Comparison of ENCODE assay signal across 15 cellular contexts in the genomic region with DNA sequence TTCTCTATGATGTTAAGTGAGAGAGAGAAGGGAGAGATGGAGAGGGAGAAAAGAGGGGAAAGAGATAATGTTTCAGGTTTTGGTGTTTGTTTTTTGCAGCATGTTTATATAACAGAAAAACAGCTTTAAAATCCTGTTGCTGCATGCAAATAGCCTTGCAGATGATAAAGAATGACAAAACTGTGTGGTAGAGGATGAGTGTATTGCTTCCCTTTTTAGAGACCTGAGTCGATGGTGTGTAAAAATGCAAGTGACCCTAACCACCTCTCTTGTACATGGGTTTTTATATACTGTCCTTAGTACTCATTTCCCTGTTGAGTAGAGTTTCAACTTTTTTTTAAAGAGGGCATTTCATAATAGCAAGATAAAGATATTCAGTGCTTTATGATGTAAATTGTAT.
A peak's percentile ranks its signal among the peaks of the same experiment; 100 is the strongest.
DNase-seq lines count a peak whose midpoint lies in the region; ATAC-seq, FAIRE-seq and TF ChIP-seq lines count a peak whose summit lies in the region.
"Had no signal": no experiment of that assay in that cellular context is flagged by ENCODE, and none has a peak within 500 bp of the region (broad histone marks: within the 10 kb centered on the region; RNA-seq: fewer than 3 reads in every experiment).

No MANE protein-coding gene starts in this region.

- no peak overlapping the region for H3K4me3 Mint-ChIP-seq in stimulated activated effector memory CD8-positive, alpha-beta T cell treated with anti-CD3 and anti-CD28 coated beads, Interleukin-12 subunit alpha, Interleukin-12 subunit beta, amount 100 ng/mL, for 72 hours
- H3K4me3 Mint-ChIP-seq: activated CD4-positive, alpha-beta T cell treated with anti-CD3 and anti-CD28 coated beads for 36 hours; central memory CD8-positive, alpha-beta T cell had no signal

- FAIRE-seq in H54 (lab: Jason Lieb, UNC) = no peak

- no peaks in the 10 kb centered on the region for H3K36me3 Mint-ChIP-seq in stimulated activated effector memory CD8-positive, alpha-beta T cell treated with anti-CD3 and anti-CD28 coated beads, Interleukin-12 subunit alpha, Interleukin-12 subunit beta, amount 100 ng/mL, for 72 hours

- ATAC-seq in GM18907 (IDR thresholded peaks at IDR 0.05; ENCODE audit: unreplicated experiment) (peak; percentile 84), GM21529 (IDR thresholded peaks at IDR 0.05; ENCODE audit: unreplicated experiment) (peak; percentile 76), HG03103 (IDR thresholded peaks at IDR 0.05; ENCODE audit: low read depth, unreplicated experiment) (peak; percentile 81)
- ATAC-seq in stimulated activated effector memory CD8-positive, alpha-beta T cell treated with anti-CD3 and anti-CD28 coated beads, Interleukin-12 subunit alpha, Interleukin-12 subunit beta, amount 100 ng/mL, for 72 hours = peak; percentile 54
- ATAC-seq: activated CD4-positive, alpha-beta T cell treated with anti-CD3 and anti-CD28 coated beads for 36 hours had no signal

- H3K4me1 Mint-ChIP-seq in stimulated activated effector memory CD8-positive, alpha-beta T cell treated with anti-CD3 and anti-CD28 coated beads, Interleukin-12 subunit alpha, Interleukin-12 subunit beta, amount 100 ng/mL, for 72 hours = no peaks in the 10 kb centered on the region
- H3K4me1 Mint-ChIP-seq: activated CD4-positive, alpha-beta T cell treated with anti-CD3 and anti-CD28 coated beads for 36 hours; central memory CD8-positive, alpha-beta T cell had no signal

- TF ChIP-seq POLR2A in H54 (IDR thresholded peaks at IDR 0.05; ENCODE audit: low read depth, low read length) = no peak

- no peak overlapping the region for H3K27ac Mint-ChIP-seq in stimulated activated effector memory CD8-positive, alpha-beta T cell treated with anti-CD3 and anti-CD28 coated beads, Interleukin-12 subunit alpha, Interleukin-12 subunit beta, amount 100 ng/mL, for 72 hours
- H3K27ac Mint-ChIP-seq: activated CD4-positive, alpha-beta T cell treated with anti-CD3 and anti-CD28 coated beads for 36 hours had no signal

- no peaks in the 10 kb centered on the region for H3K9me3 Mint-ChIP-seq in stimulated activated effector memory CD8-positive, alpha-beta T cell treated with anti-CD3 and anti-CD28 coated beads, Interleukin-12 subunit alpha, Interleukin-12 subunit beta, amount 100 ng/mL, for 72 hours
- H3K9me3 Mint-ChIP-seq: central memory CD8-positive, alpha-beta T cell had no signal

- no peak for DNase-seq in stimulated activated effector memory CD8-positive, alpha-beta T cell treated with anti-CD3 and anti-CD28 coated beads, Interleukin-12 subunit alpha, Interleukin-12 subunit beta, amount 100 ng/mL, for 72 hours (ENCODE audit: low spot score in 2 of 2)
- DNase-seq in H54 (ENCODE audit: insufficient read length, low spot score) (no peak), NCI-H524 (lab: John Stamatoyannopoulos, UW) (no peak), SW480 (ENCODE audit: low spot score) (no peak), NCI-H1417 treated with DMSO at 0.1 percent for 48 hours (lab: John Stamatoyannopoulos, UW) (no peak)
- DNase-seq: activated CD4-positive, alpha-beta T cell treated with anti-CD3 and anti-CD28 coated beads for 36 hours; activated T-cell treated with anti-CD3 and anti-CD28 coated beads for 4 hours; NCI-H1417; NCI-H510A; Peyer's patch; testis had no signal
